2 cellular contexts compared by ENCODE assay signal in the genomic region with DNA sequence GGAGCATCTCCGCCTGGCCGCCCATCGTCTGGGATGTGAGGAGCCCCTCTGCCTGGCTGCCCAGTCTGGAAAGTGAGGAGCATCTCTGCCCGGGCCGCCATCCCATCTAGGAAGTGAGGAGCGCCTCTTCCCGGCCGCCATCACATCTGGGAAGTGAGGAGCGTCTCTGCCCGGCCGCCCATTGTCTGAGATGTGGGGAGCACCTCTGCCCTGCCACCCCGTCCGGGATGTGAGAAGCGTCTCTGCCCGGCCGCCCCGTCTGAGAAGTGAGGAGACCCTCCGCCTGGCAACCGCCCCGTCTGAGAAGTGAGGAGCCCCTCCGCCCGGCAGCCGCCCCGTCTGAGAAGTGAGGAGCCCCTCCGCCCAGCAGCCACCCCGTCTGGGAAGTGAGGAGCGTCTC. TPM values are rescaled to one million over a fixed set of nuclear protein-coding genes. Genes with fewer than 3 reads are reported as not detected.
DNase-seq lines count a peak whose midpoint lies in the region; ATAC-seq, FAIRE-seq and TF ChIP-seq lines count a peak whose summit lies in the region.
"Not testable (repeated sequence)": the region's sequence is repeated elsewhere in the genome, so short reads cannot be mapped to it uniquely, and the experiment has no call there.

No MANE protein-coding gene starts in this region.

- TF ChIP-seq POLR2A in K562 (conservative IDR thresholded peaks at IDR 0.05): not testable (repeated sequence)

- H3K36me3 ChIP-seq in K562 (ENCODE audit: control insufficient read depth, insufficient read depth, low read length): peaks cover 11% of the 10 kb centered on the region

- not testable (repeated sequence) for BruUV-seq in K562 (replicated peaks; lab: Mats Ljungman, UMichigan)

- 0 out of 2 replicates have a peak overlapping the region, but pooled peaks have one; percentile 54 for H3K27ac Mint-ChIP-seq in HFFc6

- TF ChIP-seq RAD21 in K562 (CRISPR knock-in tag; conservative IDR thresholded peaks at IDR 0.05 in 1 of 2, IDR thresholded peaks at IDR 0.05 in 1 of 2): not testable (repeated sequence)

- not testable (repeated sequence) for H3K4me3 ChIP-seq in K562

- H3K9me3 ChIP-seq in K562 (replicated peaks; ENCODE audit: control insufficient read depth, insufficient read depth, low read depth, low read length): not testable (repeated sequence)

- 90% methylated on average over 5 of the region's 27 CpGs for WGBS in K562 (ENCODE audit: insufficient coverage, low coverage, missing lambda C conversion rate)

- H3K4me3 Mint-ChIP-seq in HFFc6: not testable (repeated sequence)

- not testable (repeated sequence) for H3K9me3 Mint-ChIP-seq in HFFc6

- peaks cover 48% of the 10 kb centered on the region for H3K36me3 Mint-ChIP-seq in HFFc6 (ENCODE audit: low read depth)

- FAIRE-seq in K562 (lab: Jason Lieb, UNC): not testable (repeated sequence)

- not testable (repeated sequence) for H3K4me1 ChIP-seq in K562 (replicated peaks in 1 of 2; ENCODE audit: control insufficient read depth in 2 of 2, insufficient read depth in 2 of 2, low read length in 2 of 2)

- in situ Hi-C loops in K562 (cut with MboI): not testable (repeated sequence)

- H3K27me3 ChIP-seq in K562 (ENCODE audit: control insufficient read depth in 2 of 2, insufficient read depth in 2 of 2, low read length in 2 of 2): not testable (repeated sequence)

- H4K20me1 ChIP-seq in K562 (replicated peaks; ENCODE audit: control insufficient read depth, insufficient read depth, low read length): not testable (repeated sequence)

- CTCF ChIA-PET in K562 (lab: Yijun Ruan, JAX; ENCODE audit: low intra/inter-chr PET ratio): not testable (repeated sequence)

- not testable (repeated sequence) for H3K9ac ChIP-seq in K562 (ENCODE audit: insufficient read depth in 1 of 2, low read depth in 2 of 2, low read length in 2 of 2)

- not testable (repeated sequence) for H3K27me3 Mint-ChIP-seq in HFFc6 (ENCODE audit: insufficient read depth)

- not testable (repeated sequence) for H3K4me2 ChIP-seq in K562 (ENCODE audit: insufficient read depth, low read length)

- POLR2A ChIA-PET in K562 (lab: Yijun Ruan, JAX): interaction anchor here (0.7 kb wide), 1 partner anchor 249 kb away, joined by 3 read pairs; no protein-coding TSS in a partner anchor

- not testable (repeated sequence) for H2AFZ ChIP-seq in K562 (ENCODE audit: low read depth, low read length)

- DNase-seq in HFFc6; K562 (ENCODE audit: extremely low read depth in 1 of 4, low spot score in 3 of 4): not testable (repeated sequence)

- not testable (repeated sequence) for TF ChIP-seq EP300 in K562 (IDR thresholded peaks at IDR 0.05; ENCODE audit: low read length)

- ATAC-seq in K562: not testable (repeated sequence)

- intact Hi-C loops in K562 (cut with micrococcal nuclease): not testable (repeated sequence)

- not testable (repeated sequence) for H3K9me1 ChIP-seq in K562 (ENCODE audit: control insufficient read depth, insufficient read depth, low read length)

- H3K79me2 ChIP-seq in K562 (ENCODE audit: control insufficient read depth, insufficient read depth, low read length): not testable (repeated sequence)

- H3K4me1 Mint-ChIP-seq in HFFc6 (ENCODE audit: low read depth): peaks cover 62% of the 10 kb centered on the region

- H3K27ac ChIP-seq in K562 (ENCODE audit: extremely low read depth, low read depth, low read length): not testable (repeated sequence)

- not testable (repeated sequence) for TF ChIP-seq CTCF in HFFc6 (IDR thresholded peaks at IDR 0.05); K562 (IDR thresholded peaks at IDR 0.05 in 2 of 3, conservative IDR thresholded peaks at IDR 0.05 in 1 of 3; ENCODE audit: insufficient read depth in 2 of 3, low read depth in 1 of 3, low read length in 3 of 3)

TF ChIP-seq in K562, 482 proteins besides CTCF, POLR2A, EP300 and RAD21:
- TF ChIP-seq, protein P1, sequence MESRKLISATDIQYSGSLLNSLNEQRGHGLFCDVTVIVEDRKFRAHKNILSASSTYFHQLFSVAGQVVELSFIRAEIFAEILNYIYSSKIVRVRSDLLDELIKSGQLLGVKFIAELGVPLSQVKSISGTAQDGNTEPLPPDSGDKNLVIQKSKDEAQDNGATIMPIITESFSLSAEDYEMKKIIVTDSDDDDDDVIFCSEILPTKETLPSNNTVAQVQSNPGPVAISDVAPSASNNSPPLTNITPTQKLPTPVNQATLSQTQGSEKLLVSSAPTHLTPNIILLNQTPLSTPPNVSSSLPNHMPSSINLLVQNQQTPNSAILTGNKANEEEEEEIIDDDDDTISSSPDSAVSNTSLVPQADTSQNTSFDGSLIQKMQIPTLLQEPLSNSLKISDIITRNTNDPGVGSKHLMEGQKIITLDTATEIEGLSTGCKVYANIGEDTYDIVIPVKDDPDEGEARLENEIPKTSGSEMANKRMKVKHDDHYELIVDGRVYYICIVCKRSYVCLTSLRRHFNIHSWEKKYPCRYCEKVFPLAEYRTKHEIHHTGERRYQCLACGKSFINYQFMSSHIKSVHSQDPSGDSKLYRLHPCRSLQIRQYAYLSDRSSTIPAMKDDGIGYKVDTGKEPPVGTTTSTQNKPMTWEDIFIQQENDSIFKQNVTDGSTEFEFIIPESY (CRISPR knock-in tag; IDR thresholded peaks at IDR 0.05): 0 out of 2 replicates have a peak, but pooled peaks have one; percentile 33

RNA-seq across cellular contexts. Expression of a gene that starts 53.3 kb away (rescaled TPM):
- total RNA-seq in HFFc6 (2021; fragmentation: NEBNext Ultra II Directional; extraction: Animal tissue kit (Norgen Biotek cat#: 25700)): 10 to 100 TPM; 21.4 to 27.6 (median 24.5) TPM
- 35.1 and 99.5 TPM in 2 replicates for total RNA-seq in K562 (2011; cell fraction: chromatin; rRNA removed; ENCODE audit: low replicate concordance)
- total RNA-seq in K562 (2011; cell fraction: nucleolus; rRNA removed): 118 and 119 TPM in 2 replicates
- total RNA-seq in K562 (2011; cell fraction: nucleoplasm; rRNA removed): 78.9 and 84.8 TPM in 2 replicates
- total RNA-seq in K562 (2014; rRNA removed) (85.5 and 99.4 TPM in 2 replicates), K562 (2014; rRNA removed; fragmentation: Illumina TruSeq; extraction: Trizol) (30.7 and 33.8 TPM in 2 replicates), K562 (2015; rRNA removed; fragmentation: Illumina TruSeq; extraction: Trizol) (38.9 and 39.7 TPM in 2 replicates), K562 (2021) (56.4 and 57.5 TPM in 2 replicates)
- polyA plus RNA-seq in K562 (2011; rRNA removed) (35.9 and 39.0 TPM in 2 replicates), K562 (2014; fragmentation: Illumina TruSeq; extraction: Trizol) (52.4 and 53.1 TPM in 2 replicates), K562 (2014; fragmentation: Nextera tagmentation; extraction: Ambion mirVana) (10 to 100 TPM in 1 of 2 experiments, 1 to 10 TPM in 1; 7.9 to 13.0 TPM), K562 (2014; rRNA removed) (94.5 and 94.7 TPM in 2 replicates)
- polyA plus RNA-seq in K562 (2011; cell fraction: cytosol; rRNA removed): 46.7 and 101 TPM in 2 replicates
- polyA plus RNA-seq in K562 (2011; cell fraction: nucleus; rRNA removed): 32.1 and 53.1 TPM in 2 replicates
- polyA plus RNA-seq in K562 (2012): 40.2 and 44.0 TPM in 2 replicates
- polyA minus RNA-seq in K562 (2011; rRNA and poly(A)+ RNA removed): 39.1 and 54.9 TPM in 2 replicates
- 30.2 and 38.8 TPM in 2 replicates for polyA minus RNA-seq in K562 (2011; cell fraction: cytosol; rRNA and poly(A)+ RNA removed)
- 23.4 and 26.4 TPM in 2 replicates for polyA minus RNA-seq in K562 (2011; cell fraction: nucleus; rRNA and poly(A)+ RNA removed)
